In genomic region chr10:71710519-71710918, GRCh38 we compare ENCODE assay signal across 21 cellular contexts. TPM values are rescaled to one million over a fixed set of nuclear protein-coding genes. Genes with fewer than 3 reads are reported as not detected.
DNase-seq lines count a peak whose midpoint lies in the region; ATAC-seq lines count a peak whose summit lies in the region.
"Had no signal": no experiment of that assay in that cellular context is flagged by ENCODE, and none has a peak within 500 bp of the region (broad histone marks: within the 10 kb centered on the region; RNA-seq: fewer than 3 reads in every experiment).

No MANE protein-coding gene starts in this region.

- no peaks in the 10 kb centered on the region for H3K9me3 ChIP-seq in naive thymus-derived CD4-positive, alpha-beta T cell (ENCODE audit: control insufficient read depth in 2 of 3, low read length in 3 of 3)

- CTCF ChIA-PET in naive thymus-derived CD4-positive, alpha-beta T cell (lab: Charles Lee): interaction anchor here (1.4 to 3.6 kb wide), 3 partner anchors 15 to 62 kb away, joined by 3 to 38 read pairs (median 4); partner anchors contain the start of gene VSIR

- intact Hi-C loops in naive thymus-derived CD4-positive, alpha-beta T cell (cut with micrococcal nuclease): loop anchor here (5.0 kb wide), 1 partner anchor 37 kb away; no protein-coding TSS in a partner anchor

- no peaks in the 10 kb centered on the region for H3K36me3 Mint-ChIP-seq in T-helper 1 cell treated with Interleukin-12 subunit alpha and Interleukin-12 subunit beta and Interleukin-4 antibody, amounts not matched to agents 30 μg/mL and 1 μg/mL, for 36 hours (ENCODE audit: low read depth)
- H3K36me3 Mint-ChIP-seq in activated naive CD8-positive, alpha-beta T cell treated with anti-CD3 and anti-CD28 coated beads, Interleukin-2, amount 10 ng/mL, durations not matched to agents 7 days and 5 days: peaks cover 2% of the 10 kb centered on the region
- H3K36me3 Mint-ChIP-seq in activated naive CD8-positive, alpha-beta T cell treated with anti-CD3 and anti-CD28 coated beads for 36 hours: no peaks in the 10 kb centered on the region
- no peaks in the 10 kb centered on the region for H3K36me3 Mint-ChIP-seq in naive thymus-derived CD4-positive, alpha-beta T cell

- no peak overlapping the region for H3K4me3 ChIP-seq in naive thymus-derived CD4-positive, alpha-beta T cell (ENCODE audit: low read length)
- H3K4me3 ChIP-seq: GM12878, GM23338, K562 had no signal

- H3K27ac Mint-ChIP-seq in T-helper 1 cell treated with Interleukin-12 subunit alpha and Interleukin-12 subunit beta and Interleukin-4 antibody, amounts not matched to agents 30 μg/mL and 1 μg/mL, for 36 hours: peak overlapping the region; percentile 41
- peak overlapping the region; percentile 58 for H3K27ac Mint-ChIP-seq in activated naive CD8-positive, alpha-beta T cell treated with anti-CD3 and anti-CD28 coated beads, Interleukin-2, amount 10 ng/mL, durations not matched to agents 7 days and 5 days
- H3K27ac Mint-ChIP-seq in activated naive CD8-positive, alpha-beta T cell treated with anti-CD3 and anti-CD28 coated beads for 36 hours: no peak overlapping the region
- H3K27ac Mint-ChIP-seq in naive thymus-derived CD4-positive, alpha-beta T cell: peak overlapping the region in 8 of 9 donors; percentile 54 to 100 (median 79)
- H3K27ac Mint-ChIP-seq: GM23338 had no signal

- no peak for ATAC-seq in activated naive CD8-positive, alpha-beta T cell treated with anti-CD3 and anti-CD28 coated beads, Interleukin-2, amount 10 ng/mL, durations not matched to agents 7 days and 5 days (ENCODE audit: low read depth)
- ATAC-seq in naive thymus-derived CD4-positive, alpha-beta T cell: no peak
- ATAC-seq in GM21717 (IDR thresholded peaks at IDR 0.05; ENCODE audit: unreplicated experiment): no peak
- ATAC-seq: GM12878, GM23338, K562 had no signal

- no peak overlapping the region for H3K27ac ChIP-seq in naive thymus-derived CD4-positive, alpha-beta T cell (ENCODE audit: low read depth, low read length)
- H3K27ac ChIP-seq: 22Rv1 had no signal

- POLR2A ChIA-PET in activated naive CD8-positive, alpha-beta T cell treated with anti-CD3 and anti-CD28 coated beads, Interleukin-2, amount 10 ng/mL, durations not matched to agents 7 days and 5 days (lab: Charles Lee): no interaction called here
- POLR2A ChIA-PET in naive thymus-derived CD4-positive, alpha-beta T cell (lab: Charles Lee): interaction anchor here (1.0 to 23.5 kb wide), 5 partner anchors 12 to 62 kb away, joined by 3 to 521 read pairs (median 54); partner anchors contain the start of gene VSIR

- H3K9me3 Mint-ChIP-seq in T-helper 1 cell treated with Interleukin-12 subunit alpha and Interleukin-12 subunit beta and Interleukin-4 antibody, amounts not matched to agents 30 μg/mL and 1 μg/mL, for 36 hours: no peaks in the 10 kb centered on the region
- no peaks in the 10 kb centered on the region for H3K9me3 Mint-ChIP-seq in activated naive CD8-positive, alpha-beta T cell treated with anti-CD3 and anti-CD28 coated beads, Interleukin-2, amount 10 ng/mL, durations not matched to agents 7 days and 5 days
- H3K9me3 Mint-ChIP-seq in activated naive CD8-positive, alpha-beta T cell treated with anti-CD3 and anti-CD28 coated beads for 36 hours: no peaks in the 10 kb centered on the region
- peaks cover 0 to 2% (median 0%) of the 10 kb centered on the region in 11 donors for H3K9me3 Mint-ChIP-seq in naive thymus-derived CD4-positive, alpha-beta T cell
- H3K9me3 Mint-ChIP-seq: GM23338 had no signal

- DNase-seq in T-helper 1 cell (no peak), superior temporal gyrus (ENCODE audit: extremely low spot score) (no peak), GM03348 (ENCODE audit: low spot score) (no peak)
- DNase-seq in activated naive CD8-positive, alpha-beta T cell treated with anti-CD3 and anti-CD28 coated beads, Interleukin-2, amount 10 ng/mL, durations not matched to agents 7 days and 5 days: no peak
- no peak for DNase-seq in activated naive CD8-positive, alpha-beta T cell treated with anti-CD3 and anti-CD28 coated beads for 36 hours
- no peak for DNase-seq in naive thymus-derived CD4-positive, alpha-beta T cell
- DNase-seq: DND-41, MV-4-11, NCI-H1930, NCI-H2171, NCI-H446 treated with DMSO at 0.1 percent for 48 hours, NCI-H748 treated with DMSO at 0.1 percent for 48 hours, OCI-M1 had no signal

- no peaks in the 10 kb centered on the region for H3K27me3 ChIP-seq in naive thymus-derived CD4-positive, alpha-beta T cell (ENCODE audit: control insufficient read depth in 2 of 2, insufficient read depth in 2 of 2, low read length in 2 of 2)

- H3K4me1 Mint-ChIP-seq in T-helper 1 cell treated with Interleukin-12 subunit alpha and Interleukin-12 subunit beta and Interleukin-4 antibody, amounts not matched to agents 30 μg/mL and 1 μg/mL, for 36 hours (ENCODE audit: low read depth): peaks cover 40% of the 10 kb centered on the region
- peaks cover 46% of the 10 kb centered on the region for H3K4me1 Mint-ChIP-seq in activated naive CD8-positive, alpha-beta T cell treated with anti-CD3 and anti-CD28 coated beads, Interleukin-2, amount 10 ng/mL, durations not matched to agents 7 days and 5 days
- peaks cover 50% of the 10 kb centered on the region for H3K4me1 Mint-ChIP-seq in activated naive CD8-positive, alpha-beta T cell treated with anti-CD3 and anti-CD28 coated beads for 36 hours
- H3K4me1 Mint-ChIP-seq in naive thymus-derived CD4-positive, alpha-beta T cell: peaks cover 39 to 82% (median 68%) of the 10 kb centered on the region in 7 donors

- no peak overlapping the region for H3K4me3 Mint-ChIP-seq in T-helper 1 cell treated with Interleukin-12 subunit alpha and Interleukin-12 subunit beta and Interleukin-4 antibody, amounts not matched to agents 30 μg/mL and 1 μg/mL, for 36 hours
- no peak overlapping the region for H3K4me3 Mint-ChIP-seq in activated naive CD8-positive, alpha-beta T cell treated with anti-CD3 and anti-CD28 coated beads, Interleukin-2, amount 10 ng/mL, durations not matched to agents 7 days and 5 days
- no peak overlapping the region for H3K4me3 Mint-ChIP-seq in activated naive CD8-positive, alpha-beta T cell treated with anti-CD3 and anti-CD28 coated beads for 36 hours
- H3K4me3 Mint-ChIP-seq in naive thymus-derived CD4-positive, alpha-beta T cell: no peak overlapping the region
- H3K4me3 Mint-ChIP-seq: B cell, GM23338 had no signal

- H3K4me1 ChIP-seq in naive thymus-derived CD4-positive, alpha-beta T cell (ENCODE audit: control insufficient read depth in 2 of 2, insufficient read depth in 2 of 2, low read length in 2 of 2): peaks cover 45 to 49% of the 10 kb centered on the region in 2 donors

- no peaks in the 10 kb centered on the region for H3K27me3 Mint-ChIP-seq in T-helper 1 cell treated with Interleukin-12 subunit alpha and Interleukin-12 subunit beta and Interleukin-4 antibody, amounts not matched to agents 30 μg/mL and 1 μg/mL, for 36 hours (ENCODE audit: low read depth)
- H3K27me3 Mint-ChIP-seq in activated naive CD8-positive, alpha-beta T cell treated with anti-CD3 and anti-CD28 coated beads, Interleukin-2, amount 10 ng/mL, durations not matched to agents 7 days and 5 days: no peaks in the 10 kb centered on the region
- no peaks in the 10 kb centered on the region for H3K27me3 Mint-ChIP-seq in activated naive CD8-positive, alpha-beta T cell treated with anti-CD3 and anti-CD28 coated beads for 36 hours
- H3K27me3 Mint-ChIP-seq in naive thymus-derived CD4-positive, alpha-beta T cell: no peaks in the 10 kb centered on the region
- H3K27me3 Mint-ChIP-seq: B cell had no signal

- no peaks in the 10 kb centered on the region for H3K36me3 ChIP-seq in naive thymus-derived CD4-positive, alpha-beta T cell (ENCODE audit: control insufficient read depth in 2 of 3, insufficient read depth in 3 of 3, low read length in 3 of 3)

RNA-seq across cellular contexts. Expression of gene C10orf105, which starts 9.1 kb away (rescaled TPM):
- under 1 TPM; 0.17 to 0.30 TPM for total RNA-seq in activated naive CD8-positive, alpha-beta T cell treated with anti-CD3 and anti-CD28 coated beads, Interleukin-2, amount 10 ng/mL, durations not matched to agents 7 days and 5 days
- total RNA-seq in activated naive CD8-positive, alpha-beta T cell treated with anti-CD3 and anti-CD28 coated beads for 36 hours: under 1 TPM; 0.24 to 0.41 TPM
- 1 to 10 TPM in 1 of 5 experiments, under 1 TPM in 4; 0.13 to 1.0 (median 0.19) TPM for total RNA-seq in naive thymus-derived CD4-positive, alpha-beta T cell
- polyA plus RNA-seq in naive thymus-derived CD4-positive, alpha-beta T cell: not detected
- total RNA-seq: B cell had no signal
- polyA plus RNA-seq: AG04450 had no signal
